Comparison of ENCODE assay signal across 22 cellular contexts in genomic region chr2:45913539-45913938, GRCh38.
DNase-seq lines count a peak whose midpoint lies in the region; TF ChIP-seq lines count a peak whose summit lies in the region.
"Had no signal": no experiment of that assay in that cellular context is flagged by ENCODE, and none has a peak within 500 bp of the region (broad histone marks: within the 10 kb centered on the region; RNA-seq: fewer than 3 reads in every experiment).

No MANE protein-coding gene starts in this region.

- no peak for TF ChIP-seq CTCF in breast epithelium (IDR thresholded peaks at IDR 0.05)
- TF ChIP-seq CTCF in MCF 10A (IDR thresholded peaks at IDR 0.05; ENCODE audit: unreplicated experiment) = no peak
- no peak for TF ChIP-seq CTCF in hepatocyte (IDR thresholded peaks at IDR 0.05; ENCODE audit: poor library complexity)

- H3K36me3 ChIP-seq in breast epithelium (no peaks in the 10 kb centered on the region), hepatocyte (replicated peaks; ENCODE audit: insufficient read depth, low read depth) (no peaks in the 10 kb centered on the region)

- H3K4me3 Mint-ChIP-seq in MCF 10A (ENCODE audit: unreplicated experiment) = no peak overlapping the region
- H3K4me3 Mint-ChIP-seq: GM23338; H9; T-helper 1 cell treated with Interleukin-12 subunit alpha and Interleukin-12 subunit beta and Interleukin-4 antibody, amounts not matched to agents 30 μg/mL and 1 μg/mL, for 36 hours had no signal

- DNase-seq in breast epithelium (ENCODE audit: low spot score in 2 of 2) (no peak), MCF 10A (ENCODE audit: unreplicated experiment) (no peak), DMS79 treated with DMSO at 0.1 percent for 48 hours (lab: John Stamatoyannopoulos, UW) (peak; percentile 74), hepatocyte (ENCODE audit: low spot score) (no peak), activated T-cell treated with anti-CD3 and anti-CD28 coated beads for 4 hours (no peak), DMS153 treated with DMSO at 0.1 percent for 48 hours (lab: John Stamatoyannopoulos, UW; ENCODE audit: unreplicated experiment) (no peak), LoVo (ENCODE audit: low spot score) (no peak)
- DNase-seq: BE2C, DMS153, GF-D8, H9, NCI-H1048, NCI-H1417, NCI-H187, NCI-H2107, NCI-H226, NCI-H510A treated with DMSO at 0.1 percent for 48 hours, SK-N-SH, SW 1271 had no signal

- no peaks in the 10 kb centered on the region for H3K9me3 ChIP-seq in breast epithelium
- H3K9me3 ChIP-seq in hepatocyte (ENCODE audit: low read depth) = no peaks in the 10 kb centered on the region
- H3K9me3 ChIP-seq: BE2C, SK-N-SH had no signal

- H3K4me1 ChIP-seq in breast epithelium (peaks cover 0 to 3% of the 10 kb centered on the region in 2 donors), hepatocyte (ENCODE audit: insufficient read depth) (peaks cover 33% of the 10 kb centered on the region)
- H3K4me1 ChIP-seq: BE2C had no signal

- no peaks in the 10 kb centered on the region for H4K20me1 ChIP-seq in hepatocyte (ENCODE audit: insufficient read depth, poor library complexity, severe bottlenecking)

- no peak for TF ChIP-seq POLR2A in breast epithelium (IDR thresholded peaks at IDR 0.05)

- H3K27me3 ChIP-seq in breast epithelium (no peaks in the 10 kb centered on the region), hepatocyte (no peaks in the 10 kb centered on the region)
- H3K27me3 ChIP-seq: BE2C had no signal

- POLR2A ChIA-PET in MCF 10A (lab: Yijun Ruan, JAX) = interaction anchor here (0.8 to 1.3 kb wide), 2 partner anchors 58 to 97 kb away, joined by 3 read pairs; no protein-coding TSS in a partner anchor

- H3K4me3 ChIP-seq in breast epithelium (no peak overlapping the region), hepatocyte (no peak overlapping the region)
- H3K4me3 ChIP-seq: GM23338, K562 had no signal

- no peaks in the 10 kb centered on the region for H3K79me2 ChIP-seq in hepatocyte

- peaks cover 18% of the 10 kb centered on the region for H3K4me1 Mint-ChIP-seq in MCF 10A (ENCODE audit: insufficient read depth, unreplicated experiment)

- H3K27ac ChIP-seq in breast epithelium = peak overlapping the region; percentile 20 to 59
- H3K27ac ChIP-seq in hepatocyte = peak overlapping the region; percentile 75

- H3K9me3 Mint-ChIP-seq in MCF 10A (ENCODE audit: unreplicated experiment) = no peaks in the 10 kb centered on the region
- H3K9me3 Mint-ChIP-seq: GM23338; T-helper 1 cell treated with Interleukin-12 subunit alpha and Interleukin-12 subunit beta and Interleukin-4 antibody, amounts not matched to agents 30 μg/mL and 1 μg/mL, for 36 hours had no signal

- H3K27me3 Mint-ChIP-seq in MCF 10A (ENCODE audit: insufficient read depth, unreplicated experiment) = no peaks in the 10 kb centered on the region

- H3K27ac Mint-ChIP-seq in MCF 10A (ENCODE audit: low read depth, unreplicated experiment) = no peak overlapping the region
- H3K27ac Mint-ChIP-seq: GM23338; H9; T-helper 1 cell treated with Interleukin-12 subunit alpha and Interleukin-12 subunit beta and Interleukin-4 antibody, amounts not matched to agents 30 μg/mL and 1 μg/mL, for 36 hours had no signal

- peaks cover 4% of the 10 kb centered on the region for H3K36me3 Mint-ChIP-seq in MCF 10A (ENCODE audit: insufficient read depth, unreplicated experiment)

- intact Hi-C loops in breast epithelium (cut with DNase I; ENCODE audit: low total_unique reads) (loop anchor here (5.0 kb wide), 1 partner anchor 1419 kb away; no protein-coding TSS in a partner anchor), MCF 10A (cut with micrococcal nuclease) (no loop called here)

- no TSS peak for BruUV-seq in MCF 10A (replicated peaks; lab: Mats Ljungman, UMichigan)

- 64% methylated on average over 2 of the region's 2 CpGs for WGBS in hepatocyte (ENCODE audit: low lambda C conversion rate, missing lambda C conversion rate)

- no peak overlapping the region for H2AFZ ChIP-seq in hepatocyte
- H2AFZ ChIP-seq: GM23338 had no signal

- H3K9me2 ChIP-seq in hepatocyte (replicated peaks; ENCODE audit: insufficient read depth) = no peaks in the 10 kb centered on the region
- H3K9me2 ChIP-seq: SK-N-SH had no signal

- CTCF ChIA-PET in MCF 10A (lab: Yijun Ruan, JAX) = interaction anchor here (0.5 to 2.8 kb wide), 4 partner anchors 22 to 329 kb away, joined by 3 to 11 read pairs (median 3); no protein-coding TSS in a partner anchor

- H3K4me2 ChIP-seq in hepatocyte = no peak overlapping the region
- H3K4me2 ChIP-seq: GM23338, SK-N-SH had no signal
